In genomic region chr2:86487062-86487461, GRCh38 we compare ENCODE assay signal across 23 cellular contexts. TPM values are rescaled to one million over a fixed set of nuclear protein-coding genes. Genes with fewer than 3 reads are reported as not detected.
A peak's percentile ranks its signal among the peaks of the same experiment; 100 is the strongest.
DNase-seq lines count a peak whose midpoint lies in the region; ATAC-seq and TF ChIP-seq lines count a peak whose summit lies in the region.
"Had no signal": no experiment of that assay in that cellular context is flagged by ENCODE, and none has a peak within 500 bp of the region (broad histone marks: within the 10 kb centered on the region; RNA-seq: fewer than 3 reads in every experiment).

No MANE protein-coding gene starts in this region.

- H3K79me1 ChIP-seq in H9 (ENCODE audit: insufficient read depth, low read depth, low read length, poor library complexity, severe bottlenecking), result no peaks in the 10 kb centered on the region

- H3K4me2 ChIP-seq in H9 (ENCODE audit: insufficient read depth, insufficient read length, low read length) (no peak overlapping the region), neural progenitor cell (no peak overlapping the region)

- H3K23ac ChIP-seq in H9 (ENCODE audit: insufficient read length, low read depth, low read length), result no peak overlapping the region

- H4K8ac ChIP-seq in H9 (replicated peaks; ENCODE audit: insufficient read length, low read depth, low read length), result no peak overlapping the region

- no CpG with 5 or more reads among the region's 2 CpGs for WGBS in H9 (ENCODE audit: extremely low coverage, insufficient read length, low lambda C conversion rate)

- DNase-seq in activated naive CD4-positive, alpha-beta T cell treated with anti-CD3 and anti-CD28 coated beads, Interleukin-2, amount 10 ng/mL, durations not matched to agents 7 days and 5 days, result no peak
- DNase-seq in activated naive CD4-positive, alpha-beta T cell treated with anti-CD3 and anti-CD28 coated beads for 36 hours, result no peak
- DNase-seq in H9, result no peak
- DNase-seq in central memory CD8-positive, alpha-beta T cell (ENCODE audit: low spot score in 2 of 2), result no peak
- DNase-seq in neural progenitor cell (ENCODE audit: low spot score), result no peak
- no peak for DNase-seq in activated CD8-positive, alpha-beta memory T cell treated with anti-CD3 and anti-CD28 coated beads for 24 hours
- no peak for DNase-seq in T-helper 9 cell
- DNase-seq in left colon, result no peak
- DNase-seq: activated CD4-positive, alpha-beta T cell treated with anti-CD3 and anti-CD28 coated beads for 4 hours; activated naive CD8-positive, alpha-beta T cell treated with anti-CD3 and anti-CD28 coated beads, Interleukin-2, amount 10 ng/mL, durations not matched to agents 7 days and 5 days; CD4-positive, alpha-beta memory T cell; effector CD8-positive, alpha-beta T cell; gastrocnemius medialis; NCI-H146; OCI-M1; Right ventricle myocardium superior; small intestine; SW 1271; thyroid gland had no signal

- no peaks in the 10 kb centered on the region for H3K79me2 ChIP-seq in H9 (ENCODE audit: insufficient read depth, low read length)
- no peaks in the 10 kb centered on the region for H3K79me2 ChIP-seq in neural progenitor cell (ENCODE audit: low read depth)

- H4K5ac ChIP-seq in H9 (ENCODE audit: insufficient read length, low read depth, low read length), result no peak overlapping the region

- intact Hi-C loops in activated naive CD4-positive, alpha-beta T cell treated with anti-CD3 and anti-CD28 coated beads for 36 hours (cut with micrococcal nuclease), result no loop called here
- intact Hi-C loops in left colon (cut with DNase I, micrococcal nuclease), result no loop called here

- H3K27me3 ChIP-seq in H9 (ENCODE audit: insufficient read depth, low read length) (no peaks in the 10 kb centered on the region), neural progenitor cell (no peaks in the 10 kb centered on the region)
- H3K27me3 ChIP-seq: gastrocnemius medialis, neutrophil, thyroid gland had no signal

- H3K27me3 Mint-ChIP-seq in activated naive CD4-positive, alpha-beta T cell treated with anti-CD3 and anti-CD28 coated beads, Interleukin-2, amount 10 ng/mL, durations not matched to agents 7 days and 5 days, result no peaks in the 10 kb centered on the region
- H3K27me3 Mint-ChIP-seq in activated naive CD4-positive, alpha-beta T cell treated with anti-CD3 and anti-CD28 coated beads for 36 hours (ENCODE audit: low read depth), result no peaks in the 10 kb centered on the region
- no peaks in the 10 kb centered on the region for H3K27me3 Mint-ChIP-seq in H9 (ENCODE audit: low read depth)
- no peaks in the 10 kb centered on the region for H3K27me3 Mint-ChIP-seq in central memory CD8-positive, alpha-beta T cell
- no peaks in the 10 kb centered on the region for H3K27me3 Mint-ChIP-seq in neural progenitor cell (ENCODE audit: insufficient read depth, low read depth)
- H3K27me3 Mint-ChIP-seq: activated naive CD8-positive, alpha-beta T cell treated with anti-CD3 and anti-CD28 coated beads, Interleukin-2, amount 10 ng/mL, durations not matched to agents 7 days and 5 days; CD4-positive, alpha-beta memory T cell had no signal

- no peak overlapping the region for H3K27ac ChIP-seq in H9 (ENCODE audit: insufficient read length, low read depth, low read length)
- H3K27ac ChIP-seq in neural progenitor cell, result no peak overlapping the region
- H3K27ac ChIP-seq: gastrocnemius medialis, neutrophil, thyroid gland had no signal

- H4K20me1 ChIP-seq in H9 (ENCODE audit: control insufficient read depth, insufficient read depth, insufficient read length) (no peaks in the 10 kb centered on the region), neural progenitor cell (ENCODE audit: low read depth) (peaks cover 5% of the 10 kb centered on the region)

- no peak overlapping the region for H2BK12ac ChIP-seq in H9 (ENCODE audit: insufficient read length, low read depth, low read length)

- H3K9me3 Mint-ChIP-seq in activated naive CD4-positive, alpha-beta T cell treated with anti-CD3 and anti-CD28 coated beads, Interleukin-2, amount 10 ng/mL, durations not matched to agents 7 days and 5 days, result no peaks in the 10 kb centered on the region
- no peaks in the 10 kb centered on the region for H3K9me3 Mint-ChIP-seq in activated naive CD4-positive, alpha-beta T cell treated with anti-CD3 and anti-CD28 coated beads for 36 hours
- no peaks in the 10 kb centered on the region for H3K9me3 Mint-ChIP-seq in H9
- H3K9me3 Mint-ChIP-seq in central memory CD8-positive, alpha-beta T cell, result no peaks in the 10 kb centered on the region
- no peaks in the 10 kb centered on the region for H3K9me3 Mint-ChIP-seq in neural progenitor cell
- H3K9me3 Mint-ChIP-seq: activated naive CD8-positive, alpha-beta T cell treated with anti-CD3 and anti-CD28 coated beads, Interleukin-2, amount 10 ng/mL, durations not matched to agents 7 days and 5 days; activated T-helper 1 cell treated with anti-CD3 and anti-CD28 coated beads, Interleukin-12 subunit alpha, Interleukin-12 subunit beta, Interleukin-2, Interleukin-4 antibody, amounts not matched to agents 30 ng/mL and 10 ng/mL and 1 ng/mL, durations not matched to agents 14 hours and 24 hours and 36 hours; CD4-positive, alpha-beta memory T cell had no signal

- H3K27ac Mint-ChIP-seq in activated naive CD4-positive, alpha-beta T cell treated with anti-CD3 and anti-CD28 coated beads, Interleukin-2, amount 10 ng/mL, durations not matched to agents 7 days and 5 days, result peak overlapping the region; percentile 26
- H3K27ac Mint-ChIP-seq in activated naive CD4-positive, alpha-beta T cell treated with anti-CD3 and anti-CD28 coated beads for 36 hours, result no peak overlapping the region
- peak overlapping the region in 1 of 3 experiments; percentile 41; a peak in 1 of 7 replicates for H3K27ac Mint-ChIP-seq in H9
- H3K27ac Mint-ChIP-seq in central memory CD8-positive, alpha-beta T cell (ENCODE audit: low read depth), result peak overlapping the region; percentile 54
- H3K27ac Mint-ChIP-seq in neural progenitor cell, result no peak overlapping the region
- H3K27ac Mint-ChIP-seq: activated naive CD8-positive, alpha-beta T cell treated with anti-CD3 and anti-CD28 coated beads, Interleukin-2, amount 10 ng/mL, durations not matched to agents 7 days and 5 days had no signal

- no peak overlapping the region for H3K56ac ChIP-seq in H9 (ENCODE audit: insufficient read length, low read depth, low read length)

- H3K4ac ChIP-seq in H9 (ENCODE audit: low read depth, low read length), result no peak overlapping the region

- H4K91ac ChIP-seq in H9 (ENCODE audit: insufficient read length, low read depth, low read length), result no peak overlapping the region

- H3K18ac ChIP-seq in H9 (ENCODE audit: insufficient read length, low read depth, low read length), result no peak overlapping the region

- peaks cover 29% of the 10 kb centered on the region for H3K36me3 ChIP-seq in neural progenitor cell

- H3F3A ChIP-seq in neural progenitor cell (ENCODE audit: low read depth), result no peaks in the 10 kb centered on the region

- TF ChIP-seq CTCF in H9 (conservative IDR thresholded peaks at IDR 0.05), result peak; percentile 30; the same call in 1 of the 3 replicates
- peak; percentile 16 for TF ChIP-seq CTCF in neural progenitor cell (IDR thresholded peaks at IDR 0.05)

- peaks cover 94% of the 10 kb centered on the region for H3K36me3 Mint-ChIP-seq in activated naive CD4-positive, alpha-beta T cell treated with anti-CD3 and anti-CD28 coated beads, Interleukin-2, amount 10 ng/mL, durations not matched to agents 7 days and 5 days
- peaks cover 62% of the 10 kb centered on the region for H3K36me3 Mint-ChIP-seq in activated naive CD4-positive, alpha-beta T cell treated with anti-CD3 and anti-CD28 coated beads for 36 hours (ENCODE audit: low read depth)
- H3K36me3 Mint-ChIP-seq in H9 (ENCODE audit: insufficient read depth in 1 of 3, low read depth in 3 of 3), result peaks cover 55 to 95% (median 91%) of the 10 kb centered on the region in 3 experiments
- peaks cover 91% of the 10 kb centered on the region for H3K36me3 Mint-ChIP-seq in central memory CD8-positive, alpha-beta T cell (ENCODE audit: insufficient read depth)
- peaks cover 83% of the 10 kb centered on the region for H3K36me3 Mint-ChIP-seq in neural progenitor cell

- no peak overlapping the region for H2BK120ac ChIP-seq in H9 (ENCODE audit: low read depth, low read length, poor library complexity, severe bottlenecking)

- no peak overlapping the region for H2BK20ac ChIP-seq in H9 (ENCODE audit: low read depth, low read length, poor library complexity, severe bottlenecking)

- no peak overlapping the region for H3K4me3 Mint-ChIP-seq in activated naive CD4-positive, alpha-beta T cell treated with anti-CD3 and anti-CD28 coated beads, Interleukin-2, amount 10 ng/mL, durations not matched to agents 7 days and 5 days
- no peak overlapping the region for H3K4me3 Mint-ChIP-seq in activated naive CD4-positive, alpha-beta T cell treated with anti-CD3 and anti-CD28 coated beads for 36 hours
- H3K4me3 Mint-ChIP-seq in H9, result no peak overlapping the region
- no peak overlapping the region for H3K4me3 Mint-ChIP-seq in central memory CD8-positive, alpha-beta T cell
- no peak overlapping the region for H3K4me3 Mint-ChIP-seq in neural progenitor cell
- H3K4me3 Mint-ChIP-seq: activated naive CD8-positive, alpha-beta T cell treated with anti-CD3 and anti-CD28 coated beads, Interleukin-2, amount 10 ng/mL, durations not matched to agents 7 days and 5 days; activated T-helper 1 cell treated with anti-CD3 and anti-CD28 coated beads, Interleukin-12 subunit alpha, Interleukin-12 subunit beta, Interleukin-2, Interleukin-4 antibody, amounts not matched to agents 30 ng/mL and 10 ng/mL and 1 ng/mL, durations not matched to agents 14 hours and 24 hours and 36 hours; CD4-positive, alpha-beta memory T cell had no signal

- H3K9ac ChIP-seq in H9 (ENCODE audit: extremely low read depth, insufficient read length, low read length) (no peak overlapping the region), neural progenitor cell (no peak overlapping the region)

- no peak overlapping the region for H2AK5ac ChIP-seq in H9 (ENCODE audit: insufficient read length, low read length)

- no peak overlapping the region for H2BK5ac ChIP-seq in H9 (ENCODE audit: insufficient read length, low read length)

- CTCF ChIA-PET in activated naive CD4-positive, alpha-beta T cell treated with anti-CD3 and anti-CD28 coated beads, Interleukin-2, amount 10 ng/mL, durations not matched to agents 7 days and 5 days (lab: Charles Lee), result interaction anchor here (1.2 kb wide), 1 partner anchor 75 kb away, joined by 3 read pairs; no protein-coding TSS in a partner anchor
- CTCF ChIA-PET in activated naive CD4-positive, alpha-beta T cell treated with anti-CD3 and anti-CD28 coated beads for 36 hours (lab: Charles Lee), result interaction anchor here (0.6 kb wide), 1 partner anchor 21 kb away, joined by 3 read pairs; no protein-coding TSS in a partner anchor

- H3K9me3 ChIP-seq in H9 (ENCODE audit: control insufficient read depth, low read depth, low read length), result no peaks in the 10 kb centered on the region
- no peaks in the 10 kb centered on the region for H3K9me3 ChIP-seq in neural progenitor cell (ENCODE audit: low read depth)
- H3K9me3 ChIP-seq: gastrocnemius medialis, neutrophil, thyroid gland had no signal

- no peaks in the 10 kb centered on the region for H3K4me1 ChIP-seq in H9 (ENCODE audit: insufficient read depth, low read length)
- H3K4me1 ChIP-seq in neural progenitor cell, result no peaks in the 10 kb centered on the region

- no peak overlapping the region for H3K4me3 ChIP-seq in neural progenitor cell
- H3K4me3 ChIP-seq: gastrocnemius medialis, K562, thyroid gland had no signal

- H2BK15ac ChIP-seq in H9 (ENCODE audit: low read depth, low read length), result no peak overlapping the region

- H3K14ac ChIP-seq in H9 (ENCODE audit: insufficient read depth, low read length), result no peak overlapping the region

- H3T11ph ChIP-seq in H9 (ENCODE audit: low read length), result no peak overlapping the region

- no peaks in the 10 kb centered on the region for H3K23me2 ChIP-seq in H9 (ENCODE audit: insufficient read length, low read depth, low read length, poor library complexity, severe bottlenecking)

- ATAC-seq in central memory CD8-positive, alpha-beta T cell (replicated peaks; ENCODE audit: extremely low read depth, poor library complexity, severe bottlenecking), result no peak
- no peak for ATAC-seq in left colon
- ATAC-seq: esophagus mucosa, gastrocnemius medialis, K562 had no signal

- H3K4me1 Mint-ChIP-seq in activated naive CD4-positive, alpha-beta T cell treated with anti-CD3 and anti-CD28 coated beads, Interleukin-2, amount 10 ng/mL, durations not matched to agents 7 days and 5 days, result peaks cover 10% of the 10 kb centered on the region
- peaks cover 38% of the 10 kb centered on the region for H3K4me1 Mint-ChIP-seq in activated naive CD4-positive, alpha-beta T cell treated with anti-CD3 and anti-CD28 coated beads for 36 hours (ENCODE audit: low read depth)
- no peaks in the 10 kb centered on the region for H3K4me1 Mint-ChIP-seq in H9
- peaks cover 5% of the 10 kb centered on the region for H3K4me1 Mint-ChIP-seq in central memory CD8-positive, alpha-beta T cell
- no peaks in the 10 kb centered on the region for H3K4me1 Mint-ChIP-seq in neural progenitor cell

- H2AFZ ChIP-seq in H9 (ENCODE audit: low read length), result no peak overlapping the region
- no peak overlapping the region for H2AFZ ChIP-seq in neural progenitor cell (replicated peaks)

RNA-seq across cellular contexts. Expression of gene KDM3A, which starts 45.9 kb away (rescaled TPM):
- 10 to 100 TPM; 47.3 to 49.9 TPM for total RNA-seq in activated naive CD4-positive, alpha-beta T cell treated with anti-CD3 and anti-CD28 coated beads for 36 hours
- 24.8 and 28.1 TPM in 2 replicates for total RNA-seq in H9 (2021)
- 63.2 and 84.9 TPM in 2 replicates for total RNA-seq in neural progenitor cell (ENCODE audit: low replicate concordance)
- total RNA-seq in left colon, result 10 to 100 TPM; 33.0 to 56.6 TPM

Comparison
In these comparisons a context has a peak if more than half of its experiments do, and no peak if none do; other contexts are left out.
1. H3K27ac Mint-ChIP-seq: peak in activated naive CD4-positive, alpha-beta T cell treated with anti-CD3 and anti-CD28 coated beads, Interleukin-2, amount 10 ng/mL, durations not matched to agents 7 days and 5 days (single experiment) and central memory CD8-positive, alpha-beta T cell (single experiment); none in activated naive CD4-positive, alpha-beta T cell treated with anti-CD3 and anti-CD28 coated beads for 36 hours (single experiment) and neural progenitor cell (single experiment).